17 cellular contexts compared by ENCODE assay signal in the genomic region with DNA sequence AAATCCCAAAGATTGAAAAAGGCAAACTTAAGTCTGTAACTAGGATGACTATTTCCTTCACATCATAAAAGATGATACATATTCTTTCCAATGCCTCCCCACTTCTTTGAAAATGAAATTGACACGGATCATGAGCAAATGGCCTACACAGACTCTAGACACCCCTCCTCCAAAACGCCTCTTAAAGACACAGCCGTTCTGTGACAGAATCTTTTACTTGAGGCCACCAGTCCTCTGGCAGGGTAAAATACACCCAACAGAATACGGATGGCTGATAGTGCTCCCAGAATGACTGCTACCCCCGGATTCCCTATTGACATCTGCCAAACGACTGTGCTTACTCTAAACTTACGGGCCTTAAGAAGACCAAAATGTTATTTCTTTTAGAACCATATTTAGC.
A peak's percentile ranks its signal among the peaks of the same experiment; 100 is the strongest.
DNase-seq lines count a peak whose midpoint lies in the region; ATAC-seq, FAIRE-seq and TF ChIP-seq lines count a peak whose summit lies in the region.
"Had no signal": no experiment of that assay in that cellular context is flagged by ENCODE, and none has a peak within 500 bp of the region (broad histone marks: within the 10 kb centered on the region; RNA-seq: fewer than 3 reads in every experiment).

No MANE protein-coding gene starts in this region.

- no peaks in the 10 kb centered on the region for H3K27me3 Mint-ChIP-seq in activated T-cell treated with anti-CD3 and anti-CD28 coated beads, Interleukin-2, amount 50 U/mL, for 72 hours (ENCODE audit: low read depth)
- H3K27me3 Mint-ChIP-seq: naive thymus-derived CD8-positive, alpha-beta T cell had no signal

- TF ChIP-seq POLR2A in spleen (IDR thresholded peaks at IDR 0.05) (no peak), gastroesophageal sphincter (IDR thresholded peaks at IDR 0.05) (no peak)

- H3K36me3 ChIP-seq in adipocyte (ENCODE audit: control insufficient read depth, insufficient read depth, low read length, severe bottlenecking), result no peaks in the 10 kb centered on the region
- H3K36me3 ChIP-seq in kidney (ENCODE audit: control insufficient read depth in 1 of 2, insufficient read depth in 2 of 2, low read length in 2 of 2), result no peaks in the 10 kb centered on the region
- H3K36me3 ChIP-seq in spleen, result no peaks in the 10 kb centered on the region
- H3K36me3 ChIP-seq in gastroesophageal sphincter, result no peaks in the 10 kb centered on the region
- H3K36me3 ChIP-seq: WERI-Rb-1 had no signal

- ATAC-seq in activated T-cell treated with anti-CD3 and anti-CD28 coated beads, Interleukin-2, amount 50 U/mL, for 72 hours (replicated peaks in 1 of 2), result no peak
- ATAC-seq in gastroesophageal sphincter, result no peak
- ATAC-seq: naive thymus-derived CD8-positive, alpha-beta T cell had no signal

- peaks cover 18% of the 10 kb centered on the region for H3K4me1 Mint-ChIP-seq in activated T-cell treated with anti-CD3 and anti-CD28 coated beads, Interleukin-2, amount 50 U/mL, for 72 hours (ENCODE audit: low read depth)

- FAIRE-seq in kidney (lab: Jason Lieb, UNC), result no peak
- FAIRE-seq: frontal cortex, H54, islet of Langerhans had no signal

- H3K4me1 ChIP-seq in adipocyte (ENCODE audit: control insufficient read depth, insufficient read depth, low read length) (peaks cover 30% of the 10 kb centered on the region), kidney (ENCODE audit: control insufficient read depth in 1 of 2, insufficient read depth in 1 of 2, low read depth in 1 of 2, low read length in 2 of 2) (peaks cover 2 to 13% of the 10 kb centered on the region in 2 donors), spleen (peaks cover 2 to 39% (median 22%) of the 10 kb centered on the region in 6 donors), gastroesophageal sphincter (peaks cover 8 to 65% (median 14%) of the 10 kb centered on the region in 3 donors)

- WGBS in spleen, 5 donors, result 54 to 81% (median 75%) methylated on average over 7 of the region's 7 CpGs
- 67 to 90% methylated on average over 6 of the region's 7 CpGs for WGBS in gastroesophageal sphincter (ENCODE audit: low coverage in 1 of 2), 2 donors

- TF ChIP-seq CTCF in kidney (IDR thresholded peaks at IDR 0.05; ENCODE audit: borderline replicate concordance, extremely low read depth, insufficient read depth) (no peak), spleen (IDR thresholded peaks at IDR 0.05 in 8 of 11, conservative IDR thresholded peaks at IDR 0.05 in 3 of 11) (no peak), gastroesophageal sphincter (IDR thresholded peaks at IDR 0.05) (no peak)

- H3K9ac ChIP-seq in adipocyte (ENCODE audit: low read length) (peak overlapping the region; percentile 1), kidney (ENCODE audit: low read length in 2 of 2) (no peak overlapping the region)

- no peak for TF ChIP-seq EP300 in gastroesophageal sphincter (IDR thresholded peaks at IDR 0.05)

- no peaks in the 10 kb centered on the region for H3K9me3 Mint-ChIP-seq in activated T-cell treated with anti-CD3 and anti-CD28 coated beads, Interleukin-2, amount 50 U/mL, for 72 hours
- H3K9me3 Mint-ChIP-seq: naive thymus-derived CD8-positive, alpha-beta T cell had no signal

- H3K27me3 ChIP-seq in adipocyte (replicated peaks; ENCODE audit: control insufficient read depth, insufficient read depth, low read length), result no peaks in the 10 kb centered on the region
- H3K27me3 ChIP-seq in spleen (replicated peaks in 1 of 7), result no peaks in the 10 kb centered on the region
- no peaks in the 10 kb centered on the region for H3K27me3 ChIP-seq in gastroesophageal sphincter

- DNase-seq in activated T-cell treated with anti-CD3 and anti-CD28 coated beads, Interleukin-2, amount 50 U/mL, for 72 hours, result no peak
- no peak for DNase-seq in activated T-cell treated with anti-CD3 and anti-CD28 coated beads, Interleukin-2, amount 50 U/mL, for 1 hour
- DNase-seq in adipocyte (ENCODE audit: low read depth) (no peak), kidney (no peak), spleen (no peak), putamen (ENCODE audit: low spot score) (no peak), NCI-H510A treated with DMSO at 0.1 percent for 48 hours (lab: John Stamatoyannopoulos, UW) (no peak)
- DNase-seq: ACHN; Calu3; naive thymus-derived CD8-positive, alpha-beta T cell; WERI-Rb-1 had no signal

- H3K4me3 ChIP-seq in adipocyte (ENCODE audit: low read length) (no peak overlapping the region), kidney (ENCODE audit: low read length in 2 of 2) (peak overlapping the region; percentile 30 to 33), spleen (no peak overlapping the region), gastroesophageal sphincter (no peak overlapping the region)
- H3K4me3 ChIP-seq: SK-N-MC, skin epidermis had no signal

- H3K27ac ChIP-seq in kidney (ENCODE audit: low read depth in 2 of 2, low read length in 2 of 2) (peak overlapping the region; percentile 34 to 39), spleen (peak overlapping the region in 6 of 8 donors; percentile 9 to 82 (median 68)), gastroesophageal sphincter (peak overlapping the region in 1 of 4 donors; percentile 51)
- H3K27ac ChIP-seq: SK-N-MC, WERI-Rb-1 had no signal

- H3K27ac Mint-ChIP-seq in activated T-cell treated with anti-CD3 and anti-CD28 coated beads, Interleukin-2, amount 50 U/mL, for 72 hours, result peak overlapping the region; percentile 77

- peak overlapping the region in 1 of 2 donors; percentile 42 for H3K4me3 Mint-ChIP-seq in activated T-cell treated with anti-CD3 and anti-CD28 coated beads, Interleukin-2, amount 50 U/mL, for 72 hours

- H3K9me3 ChIP-seq in adipocyte (ENCODE audit: control insufficient read depth, low read length) (no peaks in the 10 kb centered on the region), kidney (ENCODE audit: control insufficient read depth in 1 of 2, low read length in 2 of 2) (no peaks in the 10 kb centered on the region), spleen (no peaks in the 10 kb centered on the region), gastroesophageal sphincter (no peaks in the 10 kb centered on the region)

- no peaks in the 10 kb centered on the region for H3K36me3 Mint-ChIP-seq in activated T-cell treated with anti-CD3 and anti-CD28 coated beads, Interleukin-2, amount 50 U/mL, for 72 hours (ENCODE audit: insufficient read depth in 2 of 2)

- intact Hi-C loops in kidney (cut with DNase I) (no loop called here), spleen (cut with DNase I; ENCODE audit: low total_unique reads) (no loop called here)

Comparison
In these comparisons a context has a peak if more than half of its experiments do, and no peak if none do; other contexts are left out.
1. H3K4me3 ChIP-seq: peak in kidney (2 of 2); none in adipocyte (single experiment), spleen (0 of 8) and gastroesophageal sphincter (0 of 2).